7 cellular contexts compared by ENCODE assay signal in genomic region chr6:16947461-16948159, GRCh38.
A peak's percentile ranks its signal among the peaks of the same experiment; 100 is the strongest.
DNase-seq lines count a peak whose midpoint lies in the region; ATAC-seq and TF ChIP-seq lines count a peak whose summit lies in the region.

No MANE protein-coding gene starts in this region.

- H3K79me2 ChIP-seq in smooth muscle cell (ENCODE audit: low read depth) = no peaks in the 10 kb centered on the region

- H2AFZ ChIP-seq in smooth muscle cell (ENCODE audit: low read depth) = peak overlapping the region; percentile 1

- no peak overlapping the region for H3K27ac ChIP-seq in smooth muscle cell (ENCODE audit: low read depth)

- DNase-seq in HS-27A (ENCODE audit: low read depth) (peak; percentile 62), SK-MEL-5 (ENCODE audit: low read depth, low spot score) (peak; percentile 21), glomerular visceral epithelial cell (ENCODE audit: extremely low spot score) (peak; percentile 11), smooth muscle cell (lab: John Stamatoyannopoulos, UW; ENCODE audit: unreplicated experiment) (no peak), G401 (ENCODE audit: low spot score) (no peak), NOMO-1 (lab: John Stamatoyannopoulos, UW; ENCODE audit: unreplicated experiment in 2 of 2) (no peak)

- no peak overlapping the region for H3K9ac ChIP-seq in smooth muscle cell (ENCODE audit: low read depth)

- ATAC-seq in GM18498 (IDR thresholded peaks at IDR 0.05; ENCODE audit: unreplicated experiment) = no peak

- no peak overlapping the region for H3K4me2 ChIP-seq in smooth muscle cell

- H3K27me3 ChIP-seq in smooth muscle cell (ENCODE audit: low read depth) = no peaks in the 10 kb centered on the region

- no peaks in the 10 kb centered on the region for H3F3A ChIP-seq in smooth muscle cell (ENCODE audit: low read depth)

- no peaks in the 10 kb centered on the region for H3K9me3 ChIP-seq in smooth muscle cell (replicated peaks; ENCODE audit: low read depth)

- H4K20me1 ChIP-seq in smooth muscle cell (ENCODE audit: low read depth) = no peaks in the 10 kb centered on the region

- H3K36me3 ChIP-seq in smooth muscle cell (ENCODE audit: low read depth) = no peaks in the 10 kb centered on the region

- TF ChIP-seq CTCF in smooth muscle cell (IDR thresholded peaks at IDR 0.05; ENCODE audit: borderline replicate concordance, insufficient read depth, poor library complexity, severe bottlenecking) = no peak

- in situ Hi-C loops in SK-MEL-5 (cut with HindIII; ENCODE audit: low pct_unique_long_range_greater_than_20kb, low sequenced_read_pairs) (no loop called here), G401 (cut with HindIII; ENCODE audit: low sequenced_read_pairs) (no loop called here)

- no peak overlapping the region for H3K4me3 ChIP-seq in smooth muscle cell

- 38% methylated on average over 4 of the region's 4 CpGs for WGBS in smooth muscle cell (ENCODE audit: low lambda C conversion rate)

- H3K4me1 ChIP-seq in smooth muscle cell (ENCODE audit: low read depth) = peaks cover 3% of the 10 kb centered on the region

Comparison
In these comparisons a context has a peak if more than half of its experiments do, and no peak if none do; other contexts are left out.
1. DNase-seq: peak in HS-27A (single experiment), SK-MEL-5 (single experiment) and glomerular visceral epithelial cell (single experiment); none in smooth muscle cell (single experiment), G401 (single experiment) and NOMO-1 (0 of 2).